14 cellular contexts compared by ENCODE assay signal in genomic region chr7:38142736-38143135, GRCh38. TPM values are rescaled to one million over a fixed set of nuclear protein-coding genes. Genes with fewer than 3 reads are reported as not detected.
DNase-seq lines count a peak whose midpoint lies in the region; ATAC-seq and TF ChIP-seq lines count a peak whose summit lies in the region.
"Had no signal": no experiment of that assay in that cellular context is flagged by ENCODE, and none has a peak within 500 bp of the region (broad histone marks: within the 10 kb centered on the region; RNA-seq: fewer than 3 reads in every experiment).

No MANE protein-coding gene starts in this region.

- ATAC-seq in GM18498 (IDR thresholded peaks at IDR 0.05; ENCODE audit: unreplicated experiment) (peak; percentile 93), GM19455 (IDR thresholded peaks at IDR 0.05; ENCODE audit: unreplicated experiment) (peak; percentile 89), HG02759 (IDR thresholded peaks at IDR 0.05; ENCODE audit: unreplicated experiment) (peak; percentile 92), HG03354 (IDR thresholded peaks at IDR 0.05; ENCODE audit: poor library complexity, severe bottlenecking, unreplicated experiment) (peak; percentile 83), SK-N-SH treated with all-trans-retinoic acid at 6 μM for 48 hours (no peak), left colon (no peak), HG03460 (IDR thresholded peaks at IDR 0.05; ENCODE audit: unreplicated experiment) (no peak)
- ATAC-seq: gastroesophageal sphincter, psoas muscle had no signal

- DNase-seq in stimulated activated CD4-positive, alpha-beta T cell treated with anti-CD3 and anti-CD28 coated beads, Interleukin-12 subunit alpha, Interleukin-12 subunit beta, amount 100 ng/mL, for 4 hours = no peak
- no peak for DNase-seq in left colon
- DNase-seq: activated naive CD4-positive, alpha-beta T cell treated with anti-CD3 and anti-CD28 coated beads, Interleukin-2, amount 50 U/mL, for 16 hours; Caco-2; kidney; psoas muscle; upper lobe of left lung had no signal

- intact Hi-C loops in left colon (cut with DNase I, micrococcal nuclease) = no loop called here

TF ChIP-seq in SK-N-SH treated with all-trans-retinoic acid at 6 μM for 48 hours, 23 proteins besides CTCF, POLR2A, EP300 and RAD21:
- TF ChIP-seq CSDC2 (CRISPR knock-in tag; IDR thresholded peaks at IDR 0.05) = no peak
- no peak for TF ChIP-seq ISL1 (CRISPR knock-in tag; IDR thresholded peaks at IDR 0.05)

RNA-seq across cellular contexts. Expression of gene STARD3NL, which starts 35.3 kb away (rescaled TPM):
- 10 to 100 TPM; 22.6 to 30.2 TPM for total RNA-seq in left colon

Comparison
In these comparisons a context has a peak if more than half of its experiments do, and no peak if none do; other contexts are left out.
1. ATAC-seq: peak in GM18498 (single experiment), GM19455 (single experiment), HG02759 (single experiment) and HG03354 (single experiment); none in SK-N-SH treated with all-trans-retinoic acid at 6 μM for 48 hours (single experiment), left colon (single experiment) and HG03460 (single experiment).